Comparison of ENCODE assay signal across 20 cellular contexts in the genomic region with DNA sequence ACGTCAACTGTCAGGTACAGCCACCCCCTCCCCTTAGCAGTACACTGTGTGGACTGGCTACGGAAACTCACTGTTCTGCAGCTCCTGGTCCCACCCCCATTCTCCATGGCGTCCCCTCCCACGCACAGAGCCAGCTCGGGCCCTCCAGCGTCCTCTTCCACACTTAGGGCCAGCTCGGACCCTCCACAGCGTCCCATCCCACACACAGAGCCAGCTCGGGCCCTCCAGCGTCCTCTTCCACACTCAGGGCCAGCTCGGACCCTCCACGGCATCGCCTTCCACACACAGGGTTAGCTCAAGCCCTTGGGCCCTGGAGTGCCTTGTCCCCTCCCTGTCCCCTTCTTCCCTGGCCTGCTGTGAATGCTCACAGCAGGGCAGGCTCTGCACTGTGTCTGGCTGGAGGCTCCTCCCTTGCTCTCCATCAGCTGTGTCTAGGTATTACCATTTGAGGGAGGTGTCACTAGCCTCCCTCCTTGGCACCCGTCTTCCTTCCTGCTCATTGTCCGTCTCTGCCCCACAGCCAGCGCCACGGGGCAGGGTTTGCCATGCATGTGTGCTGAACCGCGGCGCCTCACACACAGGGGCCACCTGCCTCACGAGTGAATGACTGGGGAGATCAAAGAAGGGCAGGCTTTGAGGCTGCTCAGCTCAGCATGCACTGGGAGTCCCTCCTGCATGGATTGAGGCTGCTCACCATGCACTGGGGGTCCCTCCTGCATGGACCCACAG.
DNase-seq lines count a peak whose midpoint lies in the region; ATAC-seq and TF ChIP-seq lines count a peak whose summit lies in the region.
"Had no signal": no experiment of that assay in that cellular context is flagged by ENCODE, and none has a peak within 500 bp of the region (broad histone marks: within the 10 kb centered on the region; RNA-seq: fewer than 3 reads in every experiment).

No MANE protein-coding gene starts in this region.

- peak; percentile 13 to 21 for ATAC-seq in activated naive CD4-positive, alpha-beta T cell treated with anti-CD3 and anti-CD28 coated beads, Interleukin-2, amount 50 U/mL, for 72 hours
- ATAC-seq in stimulated activated effector memory CD8-positive, alpha-beta T cell treated with anti-CD3 and anti-CD28 coated beads, Interleukin-12 subunit alpha, Interleukin-12 subunit beta, amount 100 ng/mL, for 72 hours: no peak
- no peak for ATAC-seq in HG02610 (IDR thresholded peaks at IDR 0.05; ENCODE audit: unreplicated experiment)
- ATAC-seq: HepG2, Panc1 had no signal

- H3K36me3 Mint-ChIP-seq in activated naive CD4-positive, alpha-beta T cell treated with anti-CD3 and anti-CD28 coated beads, Interleukin-2, amount 50 U/mL, for 72 hours: peaks cover 8 to 18% of the 10 kb centered on the region in 2 donors
- peaks cover 38% of the 10 kb centered on the region for H3K36me3 Mint-ChIP-seq in activated naive CD4-positive, alpha-beta T cell treated with anti-CD3 and anti-CD28 coated beads for 36 hours (ENCODE audit: low read depth)
- H3K36me3 Mint-ChIP-seq in IgD-negative memory B cell: peaks cover 17% of the 10 kb centered on the region
- H3K36me3 Mint-ChIP-seq in chondrocyte (ENCODE audit: low read depth): peaks cover 53% of the 10 kb centered on the region
- H3K36me3 Mint-ChIP-seq in stimulated activated effector memory CD8-positive, alpha-beta T cell treated with anti-CD3 and anti-CD28 coated beads, Interleukin-12 subunit alpha, Interleukin-12 subunit beta, amount 100 ng/mL, for 72 hours: peaks cover 74% of the 10 kb centered on the region

- H3K27ac Mint-ChIP-seq in activated naive CD4-positive, alpha-beta T cell treated with anti-CD3 and anti-CD28 coated beads, Interleukin-2, amount 50 U/mL, for 72 hours: peak overlapping the region in 1 of 2 donors; percentile 77
- H3K27ac Mint-ChIP-seq in activated naive CD4-positive, alpha-beta T cell treated with anti-CD3 and anti-CD28 coated beads for 36 hours: no peak overlapping the region
- H3K27ac Mint-ChIP-seq in IgD-negative memory B cell: peak overlapping the region in 2 of 3 donors; percentile 59 to 85
- H3K27ac Mint-ChIP-seq in chondrocyte (ENCODE audit: unreplicated experiment): no peak overlapping the region
- H3K27ac Mint-ChIP-seq in stimulated activated effector memory CD8-positive, alpha-beta T cell treated with anti-CD3 and anti-CD28 coated beads, Interleukin-12 subunit alpha, Interleukin-12 subunit beta, amount 100 ng/mL, for 72 hours: peak overlapping the region; percentile 90

- CTCF ChIA-PET in activated naive CD4-positive, alpha-beta T cell treated with anti-CD3 and anti-CD28 coated beads for 36 hours (lab: Charles Lee): no interaction called here

- no peaks in the 10 kb centered on the region for H3K4me1 Mint-ChIP-seq in activated naive CD4-positive, alpha-beta T cell treated with anti-CD3 and anti-CD28 coated beads for 36 hours (ENCODE audit: low read depth)
- H3K4me1 Mint-ChIP-seq in IgD-negative memory B cell: peaks cover 0 to 5% (median 0%) of the 10 kb centered on the region in 3 donors
- H3K4me1 Mint-ChIP-seq in chondrocyte (ENCODE audit: low read depth): no peaks in the 10 kb centered on the region
- H3K4me1 Mint-ChIP-seq in stimulated activated effector memory CD8-positive, alpha-beta T cell treated with anti-CD3 and anti-CD28 coated beads, Interleukin-12 subunit alpha, Interleukin-12 subunit beta, amount 100 ng/mL, for 72 hours: peaks cover 15% of the 10 kb centered on the region

- no peak for DNase-seq in activated naive CD4-positive, alpha-beta T cell treated with anti-CD3 and anti-CD28 coated beads, Interleukin-2, amount 50 U/mL, for 72 hours (ENCODE audit: low spot score in 2 of 2)
- DNase-seq in activated naive CD4-positive, alpha-beta T cell treated with anti-CD3 and anti-CD28 coated beads for 36 hours: no peak
- DNase-seq in chondrocyte (ENCODE audit: low spot score) (peak; percentile 87), NCI-H1930 (lab: John Stamatoyannopoulos, UW) (no peak), superior temporal gyrus (ENCODE audit: extremely low spot score) (no peak)
- DNase-seq in stimulated activated effector memory CD8-positive, alpha-beta T cell treated with anti-CD3 and anti-CD28 coated beads, Interleukin-12 subunit alpha, Interleukin-12 subunit beta, amount 100 ng/mL, for 72 hours (ENCODE audit: low spot score in 2 of 2): no peak
- DNase-seq: ACHN; activated CD4-positive, alpha-beta T cell treated with anti-CD3 and anti-CD28 coated beads, Interleukin-2, amount 50 U/mL, for 48 hours; activated CD4-positive, CD25-positive, alpha-beta regulatory T cell; activated naive CD4-positive, alpha-beta T cell treated with Interleukin-2 at 50 U/mL for 16 hours; anterior cingulate cortex; heart left ventricle; kidney glomerular epithelial cell; NCI-H2227 treated with DMSO at 0.1 percent for 48 hours; trophoblast cell had no signal

- H3K27me3 Mint-ChIP-seq in activated naive CD4-positive, alpha-beta T cell treated with anti-CD3 and anti-CD28 coated beads for 36 hours (ENCODE audit: low read depth): no peaks in the 10 kb centered on the region
- H3K27me3 Mint-ChIP-seq in IgD-negative memory B cell: no peaks in the 10 kb centered on the region
- H3K27me3 Mint-ChIP-seq in chondrocyte (ENCODE audit: low read depth): no peaks in the 10 kb centered on the region
- H3K27me3 Mint-ChIP-seq: progenitor cell of endocrine pancreas had no signal

- H3K9me3 Mint-ChIP-seq in activated naive CD4-positive, alpha-beta T cell treated with anti-CD3 and anti-CD28 coated beads, Interleukin-2, amount 50 U/mL, for 72 hours: no peaks in the 10 kb centered on the region
- H3K9me3 Mint-ChIP-seq in activated naive CD4-positive, alpha-beta T cell treated with anti-CD3 and anti-CD28 coated beads for 36 hours: no peaks in the 10 kb centered on the region
- H3K9me3 Mint-ChIP-seq in IgD-negative memory B cell (no peaks in the 10 kb centered on the region), chondrocyte (ENCODE audit: low read depth) (no peaks in the 10 kb centered on the region)
- no peaks in the 10 kb centered on the region for H3K9me3 Mint-ChIP-seq in stimulated activated effector memory CD8-positive, alpha-beta T cell treated with anti-CD3 and anti-CD28 coated beads, Interleukin-12 subunit alpha, Interleukin-12 subunit beta, amount 100 ng/mL, for 72 hours

- intact Hi-C loops in activated naive CD4-positive, alpha-beta T cell treated with anti-CD3 and anti-CD28 coated beads for 36 hours (cut with micrococcal nuclease): no loop called here

- no peak overlapping the region for H3K4me3 Mint-ChIP-seq in activated naive CD4-positive, alpha-beta T cell treated with anti-CD3 and anti-CD28 coated beads for 36 hours
- H3K4me3 Mint-ChIP-seq in IgD-negative memory B cell (peak overlapping the region in 2 of 4 donors; percentile 65 to 76), chondrocyte (ENCODE audit: unreplicated experiment) (no peak overlapping the region)
- no peak overlapping the region for H3K4me3 Mint-ChIP-seq in stimulated activated effector memory CD8-positive, alpha-beta T cell treated with anti-CD3 and anti-CD28 coated beads, Interleukin-12 subunit alpha, Interleukin-12 subunit beta, amount 100 ng/mL, for 72 hours

- TF ChIP-seq CTCF in chondrocyte (IDR thresholded peaks at IDR 0.05): no peak

Comparison
In these comparisons a context has a peak if more than half of its experiments do, and no peak if none do; other contexts are left out.
1. ATAC-seq: peak in activated naive CD4-positive, alpha-beta T cell treated with anti-CD3 and anti-CD28 coated beads, Interleukin-2, amount 50 U/mL, for 72 hours (2 of 2); none in stimulated activated effector memory CD8-positive, alpha-beta T cell treated with anti-CD3 and anti-CD28 coated beads, Interleukin-12 subunit alpha, Interleukin-12 subunit beta, amount 100 ng/mL, for 72 hours (single experiment) and HG02610 (single experiment).
2. H3K27ac Mint-ChIP-seq: peak in IgD-negative memory B cell (2 of 3) and stimulated activated effector memory CD8-positive, alpha-beta T cell treated with anti-CD3 and anti-CD28 coated beads, Interleukin-12 subunit alpha, Interleukin-12 subunit beta, amount 100 ng/mL, for 72 hours (single experiment); none in activated naive CD4-positive, alpha-beta T cell treated with anti-CD3 and anti-CD28 coated beads for 36 hours (single experiment) and chondrocyte (single experiment).